In genomic region chrX:145729635-145730034, GRCh38 we compare ENCODE assay signal across 21 cellular contexts.
DNase-seq lines count a peak whose midpoint lies in the region; ATAC-seq and TF ChIP-seq lines count a peak whose summit lies in the region.
"Had no signal": no experiment of that assay in that cellular context is flagged by ENCODE, and none has a peak within 500 bp of the region (broad histone marks: within the 10 kb centered on the region; RNA-seq: fewer than 3 reads in every experiment).

No MANE protein-coding gene starts in this region.

- no peaks in the 10 kb centered on the region for H3K36me3 Mint-ChIP-seq in activated T-helper 17 cell treated with anti-CD3 and anti-CD28 coated beads, Interleukin-2, amount 50 U/mL, for 72 hours (ENCODE audit: low read depth)
- H3K36me3 Mint-ChIP-seq: CD4-positive, CD25-positive, alpha-beta regulatory T cell had no signal

- no peak for ATAC-seq in HG03095 (IDR thresholded peaks at IDR 0.05; ENCODE audit: unreplicated experiment)
- no peak for ATAC-seq in activated T-helper 17 cell treated with anti-CD3 and anti-CD28 coated beads, Interleukin-2, amount 50 U/mL, for 72 hours (replicated peaks)
- ATAC-seq: activated CD4-positive, alpha-beta T cell treated with anti-CD3 and anti-CD28 coated beads for 36 hours; effector memory CD8-positive, alpha-beta T cell; left cardiac atrium; psoas muscle had no signal

- peak; percentile 90 for DNase-seq in COLO829 (ENCODE audit: low spot score)
- peak in 50 of 58 donors; percentile 0 to 81 (median 24) for DNase-seq in anterior cingulate cortex (lab: John Stamatoyannopoulos, UW)
- peak; percentile 0 for DNase-seq in fibroblast of the aortic adventitia (ENCODE audit: low read depth)
- peak in 52 of 56 donors; percentile 1 to 70 (median 42) for DNase-seq in nucleus accumbens (lab: John Stamatoyannopoulos, UW)
- no peak for DNase-seq in HuH-7.5 (ENCODE audit: low spot score)
- DNase-seq in NCI-H2227 (lab: John Stamatoyannopoulos, UW; ENCODE audit: unreplicated experiment): no peak
- DNase-seq: activated CD4-positive, alpha-beta T cell treated with anti-CD3 and anti-CD28 coated beads for 36 hours; activated effector memory CD4-positive, alpha-beta T cell treated with anti-CD3 and anti-CD28 coated beads, Interleukin-2, amount 50 U/mL, for 16 hours; CD4-positive, CD25-positive, alpha-beta regulatory T cell; effector memory CD8-positive, alpha-beta T cell; left cardiac atrium; NCI-H1048; NCI-H2029 treated with DMSO at 0.1 percent for 48 hours; psoas muscle; RPMI8226; stimulated activated CD4-positive, alpha-beta T cell treated with anti-CD3 and anti-CD28 coated beads, Interleukin-4, amount 100 ng/mL, for 4 hours; SW 1271 had no signal

- no peak overlapping the region for H3K4me3 ChIP-seq in fibroblast of the aortic adventitia (ENCODE audit: low read depth, low read length)
- H3K4me3 ChIP-seq: psoas muscle, vagina had no signal

- no peak for TF ChIP-seq CTCF in fibroblast of the aortic adventitia (IDR thresholded peaks at IDR 0.05; ENCODE audit: insufficient read depth, low read length)

- no peak overlapping the region for H3K27ac Mint-ChIP-seq in activated T-helper 17 cell treated with anti-CD3 and anti-CD28 coated beads, Interleukin-2, amount 50 U/mL, for 72 hours
- H3K27ac Mint-ChIP-seq: activated CD4-positive, alpha-beta T cell treated with anti-CD3 and anti-CD28 coated beads for 36 hours; CD4-positive, CD25-positive, alpha-beta regulatory T cell; effector memory CD8-positive, alpha-beta T cell; nephron had no signal

- H3K4me1 Mint-ChIP-seq in activated T-helper 17 cell treated with anti-CD3 and anti-CD28 coated beads, Interleukin-2, amount 50 U/mL, for 72 hours: no peaks in the 10 kb centered on the region
- H3K4me1 Mint-ChIP-seq: activated CD4-positive, alpha-beta T cell treated with anti-CD3 and anti-CD28 coated beads for 36 hours; CD4-positive, CD25-positive, alpha-beta regulatory T cell had no signal

- H3K9me3 Mint-ChIP-seq in activated T-helper 17 cell treated with anti-CD3 and anti-CD28 coated beads, Interleukin-2, amount 50 U/mL, for 72 hours: no peaks in the 10 kb centered on the region
- H3K9me3 Mint-ChIP-seq: effector memory CD8-positive, alpha-beta T cell had no signal

- no peak overlapping the region for H3K4me3 Mint-ChIP-seq in activated T-helper 17 cell treated with anti-CD3 and anti-CD28 coated beads, Interleukin-2, amount 50 U/mL, for 72 hours
- H3K4me3 Mint-ChIP-seq: activated CD4-positive, alpha-beta T cell treated with anti-CD3 and anti-CD28 coated beads for 36 hours; CD4-positive, CD25-positive, alpha-beta regulatory T cell; effector memory CD8-positive, alpha-beta T cell; nephron had no signal

- no peaks in the 10 kb centered on the region for H3K27me3 Mint-ChIP-seq in activated T-helper 17 cell treated with anti-CD3 and anti-CD28 coated beads, Interleukin-2, amount 50 U/mL, for 72 hours
- H3K27me3 Mint-ChIP-seq: activated CD4-positive, alpha-beta T cell treated with anti-CD3 and anti-CD28 coated beads for 36 hours; CD4-positive, CD25-positive, alpha-beta regulatory T cell; effector memory CD8-positive, alpha-beta T cell had no signal

Comparison
In these comparisons a context has a peak if more than half of its experiments do, and no peak if none do; other contexts are left out.
1. DNase-seq: peak in COLO829 (single experiment), anterior cingulate cortex (50 of 58), fibroblast of the aortic adventitia (single experiment) and nucleus accumbens (52 of 56); none in HuH-7.5 (single experiment) and NCI-H2227 (single experiment).